ENCODE assay signal across 1 cellular context in the genomic region with DNA sequence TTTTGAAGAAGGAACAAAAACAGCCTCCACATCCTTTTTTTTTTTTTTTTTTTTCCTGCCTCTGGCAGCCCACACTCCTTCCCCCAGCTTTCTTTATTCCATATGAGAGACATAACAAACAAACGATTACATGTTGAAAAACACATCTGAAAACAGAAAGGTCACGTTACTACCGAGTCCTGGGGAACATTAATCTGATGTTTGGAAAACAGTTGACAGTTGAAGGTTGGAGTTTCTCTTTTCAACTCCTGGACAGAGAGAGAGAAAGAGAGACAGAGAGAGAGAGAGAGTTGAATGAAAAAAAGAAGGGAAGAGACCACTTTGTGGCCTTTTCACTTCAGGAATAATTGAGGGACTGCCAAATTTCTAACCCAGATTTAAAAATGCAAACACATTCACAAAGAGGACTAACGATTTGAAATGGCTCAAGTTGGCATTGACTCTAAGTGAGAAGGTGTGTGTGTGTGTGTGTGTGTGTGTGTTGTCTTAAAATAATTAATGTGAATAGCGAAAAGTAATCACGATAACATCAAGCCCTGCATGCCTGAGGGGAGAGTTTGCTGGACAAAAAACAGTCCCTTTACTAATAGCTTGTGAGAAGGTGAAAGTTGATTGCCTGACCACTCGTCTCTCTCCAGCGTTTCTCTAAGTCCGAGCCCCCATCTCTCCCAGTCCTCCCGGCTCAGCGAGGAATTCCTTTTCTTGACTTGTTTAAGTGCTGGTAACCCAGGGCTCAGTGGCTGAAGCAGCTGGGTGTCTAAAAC.
TF ChIP-seq lines count a peak whose summit lies in the region.

No MANE protein-coding gene starts in this region.

TF ChIP-seq in GM12878, 131 proteins besides CTCF, POLR2A, EP300 and RAD21 (continued from another document):
- TF ChIP-seq, protein P1, sequence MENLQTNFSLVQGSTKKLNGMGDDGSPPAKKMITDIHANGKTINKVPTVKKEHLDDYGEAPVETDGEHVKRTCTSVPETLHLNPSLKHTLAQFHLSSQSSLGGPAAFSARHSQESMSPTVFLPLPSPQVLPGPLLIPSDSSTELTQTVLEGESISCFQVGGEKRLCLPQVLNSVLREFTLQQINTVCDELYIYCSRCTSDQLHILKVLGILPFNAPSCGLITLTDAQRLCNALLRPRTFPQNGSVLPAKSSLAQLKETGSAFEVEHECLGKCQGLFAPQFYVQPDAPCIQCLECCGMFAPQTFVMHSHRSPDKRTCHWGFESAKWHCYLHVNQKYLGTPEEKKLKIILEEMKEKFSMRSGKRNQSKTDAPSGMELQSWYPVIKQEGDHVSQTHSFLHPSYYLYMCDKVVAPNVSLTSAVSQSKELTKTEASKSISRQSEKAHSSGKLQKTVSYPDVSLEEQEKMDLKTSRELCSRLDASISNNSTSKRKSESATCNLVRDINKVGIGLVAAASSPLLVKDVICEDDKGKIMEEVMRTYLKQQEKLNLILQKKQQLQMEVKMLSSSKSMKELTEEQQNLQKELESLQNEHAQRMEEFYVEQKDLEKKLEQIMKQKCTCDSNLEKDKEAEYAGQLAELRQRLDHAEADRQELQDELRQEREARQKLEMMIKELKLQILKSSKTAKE (IDR thresholded peaks at IDR 0.05; ENCODE audit: low read depth, poor library complexity, severe bottlenecking), result no peak
- TF ChIP-seq CHD1 (IDR thresholded peaks at IDR 0.05; ENCODE audit: low read depth, low read length) (no peak), RBBP5 (conservative IDR thresholded peaks at IDR 0.05) (no peak), BACH1 (IDR thresholded peaks at IDR 0.05; ENCODE audit: borderline replicate concordance) (no peak)
